In genomic region chr5:92890841-92891244, GRCh38 we compare ENCODE assay signal across 14 cellular contexts.
"Had no signal": no experiment of that assay in that cellular context is flagged by ENCODE, and none has a peak within 500 bp of the region (broad histone marks: within the 10 kb centered on the region; RNA-seq: fewer than 3 reads in every experiment).

No MANE protein-coding gene starts in this region.

- H3K36me3 Mint-ChIP-seq: stimulated activated effector memory CD8-positive, alpha-beta T cell treated with anti-CD3 and anti-CD28 coated beads, Interleukin-12 subunit alpha, Interleukin-12 subunit beta, amount 100 ng/mL, for 72 hours had no signal

- H3K27ac Mint-ChIP-seq: activated CD8-positive, alpha-beta T cell treated with anti-CD3 and anti-CD28 coated beads, Interleukin-2, amount 10 ng/mL, durations not matched to agents 7 days and 5 days; activated naive CD8-positive, alpha-beta T cell treated with anti-CD3 and anti-CD28 coated beads, Interleukin-2, amount 50 U/mL, for 24 hours; activated T-helper 1 cell treated with anti-CD3 and anti-CD28 coated beads, Interleukin-12 subunit alpha, Interleukin-12 subunit beta, Interleukin-2, Interleukin-4 antibody, amounts not matched to agents 30 ng/mL and 10 ng/mL and 1 ng/mL, durations not matched to agents 14 hours and 24 hours and 36 hours; dendritic cell treated with granulocyte-macrophage colony-stimulating factor and Interleukin-4, amounts not matched to agents 40 ng/mL and 50 ng/mL, for 4 days; naive thymus-derived CD4-positive, alpha-beta T cell; stimulated activated effector memory CD8-positive, alpha-beta T cell treated with anti-CD3 and anti-CD28 coated beads, Interleukin-12 subunit alpha, Interleukin-12 subunit beta, amount 100 ng/mL, for 72 hours had no signal

- H3K27me3 Mint-ChIP-seq: activated naive CD8-positive, alpha-beta T cell treated with anti-CD3 and anti-CD28 coated beads, Interleukin-2, amount 50 U/mL, for 24 hours; central memory CD8-positive, alpha-beta T cell; dendritic cell treated with granulocyte-macrophage colony-stimulating factor and Interleukin-4, amounts not matched to agents 40 ng/mL and 50 ng/mL, for 4 days had no signal

- H3K4me1 Mint-ChIP-seq: activated naive CD8-positive, alpha-beta T cell treated with anti-CD3 and anti-CD28 coated beads, Interleukin-2, amount 50 U/mL, for 24 hours; central memory CD8-positive, alpha-beta T cell; naive thymus-derived CD4-positive, alpha-beta T cell; stimulated activated effector memory CD8-positive, alpha-beta T cell treated with anti-CD3 and anti-CD28 coated beads, Interleukin-12 subunit alpha, Interleukin-12 subunit beta, amount 100 ng/mL, for 72 hours had no signal

- H3K4me3 Mint-ChIP-seq: activated CD8-positive, alpha-beta T cell treated with anti-CD3 and anti-CD28 coated beads, Interleukin-2, amount 10 ng/mL, durations not matched to agents 7 days and 5 days; activated naive CD8-positive, alpha-beta T cell treated with anti-CD3 and anti-CD28 coated beads, Interleukin-2, amount 50 U/mL, for 24 hours; activated T-helper 1 cell treated with anti-CD3 and anti-CD28 coated beads, Interleukin-12 subunit alpha, Interleukin-12 subunit beta, Interleukin-2, Interleukin-4 antibody, amounts not matched to agents 30 ng/mL and 10 ng/mL and 1 ng/mL, durations not matched to agents 14 hours and 24 hours and 36 hours; central memory CD8-positive, alpha-beta T cell; dendritic cell treated with granulocyte-macrophage colony-stimulating factor and Interleukin-4, amounts not matched to agents 40 ng/mL and 50 ng/mL, for 4 days; naive thymus-derived CD4-positive, alpha-beta T cell; stimulated activated effector memory CD8-positive, alpha-beta T cell treated with anti-CD3 and anti-CD28 coated beads, Interleukin-12 subunit alpha, Interleukin-12 subunit beta, amount 100 ng/mL, for 72 hours had no signal

- DNase-seq: activated CD4-positive, alpha-beta T cell treated with anti-CD3 and anti-CD28 coated beads for 48 hours; activated CD8-positive, alpha-beta memory T cell treated with anti-CD3 and anti-CD28 coated beads, Interleukin-2, amount 50 U/mL, for 48 hours; activated CD8-positive, alpha-beta T cell treated with anti-CD3 and anti-CD28 coated beads, Interleukin-2, amount 10 ng/mL, durations not matched to agents 7 days and 5 days; activated naive CD4-positive, alpha-beta T cell treated with Interleukin-2 at 50 U/mL for 16 hours; activated naive CD8-positive, alpha-beta T cell treated with anti-CD3 and anti-CD28 coated beads, Interleukin-2, amount 50 U/mL, for 24 hours; islet precursor cell; mammary epithelial cell; naive thymus-derived CD4-positive, alpha-beta T cell; right cardiac atrium; tibial artery had no signal

- H3K9me3 Mint-ChIP-seq: dendritic cell treated with granulocyte-macrophage colony-stimulating factor and Interleukin-4, amounts not matched to agents 40 ng/mL and 50 ng/mL, for 4 days had no signal
